Comparison of ENCODE assay signal across 17 cellular contexts in the genomic region with DNA sequence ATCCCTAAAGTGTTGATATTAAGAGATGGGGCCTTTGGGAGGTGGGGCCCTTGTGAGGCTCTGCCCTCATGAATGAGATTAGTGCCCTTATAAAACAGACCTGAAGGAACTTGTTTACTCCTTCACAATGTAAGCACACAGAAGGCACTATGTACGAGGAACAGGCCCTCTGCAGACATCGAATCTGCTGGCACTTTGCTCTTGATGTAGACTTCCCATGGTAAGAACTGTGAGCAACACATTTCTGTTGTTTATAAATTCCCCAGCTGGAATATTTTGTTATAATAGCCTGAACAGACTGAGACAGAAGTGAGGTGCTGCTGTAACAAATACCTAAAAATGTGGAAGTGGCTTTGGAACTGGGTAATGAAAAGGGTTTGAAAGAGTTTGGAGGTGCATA.
DNase-seq lines count a peak whose midpoint lies in the region; TF ChIP-seq lines count a peak whose summit lies in the region.
"Had no signal": no experiment of that assay in that cellular context is flagged by ENCODE, and none has a peak within 500 bp of the region (broad histone marks: within the 10 kb centered on the region; RNA-seq: fewer than 3 reads in every experiment).

No MANE protein-coding gene starts in this region.

- no peak overlapping the region for H3K4me3 ChIP-seq in adipocyte (ENCODE audit: low read length)
- no peak overlapping the region for H3K4me3 ChIP-seq in uterus
- H3K4me3 ChIP-seq: SJCRH30 had no signal

- DNase-seq in HFFc6, result no peak
- no peak for DNase-seq in adipocyte (ENCODE audit: low read depth)
- peak; percentile 65 for DNase-seq in iris pigment epithelial cell (ENCODE audit: low read depth)
- DNase-seq in uterus, result no peak
- no peak for DNase-seq in NK-92 treated with Interleukin-12 subunit alpha and Interleukin-12 subunit beta, amount 100 ng/mL, for 24 hours (lab: John Stamatoyannopoulos, UW)
- no peak for DNase-seq in HK-2 (ENCODE audit: unreplicated experiment)
- DNase-seq in type B pancreatic cell (ENCODE audit: extremely low spot score, unreplicated experiment), result no peak
- DNase-seq: DMS 273 treated with DMSO at 0.1 percent for 48 hours, DND-41, GM23248, NCI-H1417 treated with DMSO at 0.1 percent for 48 hours, NCI-H187 treated with DMSO at 0.1 percent for 48 hours, NCI-H2227 treated with DMSO at 0.1 percent for 48 hours, NCI-H524, SJCRH30 had no signal

- H3K27ac ChIP-seq in uterus, result peak overlapping the region; percentile 62 to 69
- H3K27ac ChIP-seq: KMS-11, SJCRH30 had no signal

- no peaks in the 10 kb centered on the region for H3K36me3 Mint-ChIP-seq in HFFc6 (ENCODE audit: low read depth)
- no peaks in the 10 kb centered on the region for H3K36me3 Mint-ChIP-seq in type B pancreatic cell

- no peak for TF ChIP-seq POLR2A in uterus (IDR thresholded peaks at IDR 0.05)

- no peak overlapping the region for H3K4me3 Mint-ChIP-seq in HFFc6
- no peak overlapping the region for H3K4me3 Mint-ChIP-seq in type B pancreatic cell
- H3K4me3 Mint-ChIP-seq: B cell had no signal

- peak overlapping the region; percentile 70 for H3K9ac ChIP-seq in adipocyte (ENCODE audit: low read length)
- H3K9ac ChIP-seq: GM23248, KMS-11 had no signal

- intact Hi-C loops in uterus (cut with DNase I; ENCODE audit: low total_unique reads), result no loop called here

- H3K36me3 ChIP-seq in adipocyte (ENCODE audit: control insufficient read depth, insufficient read depth, low read length, severe bottlenecking) (no peaks in the 10 kb centered on the region), uterus (no peaks in the 10 kb centered on the region)
- H3K36me3 ChIP-seq: SJCRH30 had no signal

- H3K27me3 ChIP-seq in adipocyte (replicated peaks; ENCODE audit: control insufficient read depth, insufficient read depth, low read length) (no peaks in the 10 kb centered on the region), uterus (no peaks in the 10 kb centered on the region)
- H3K27me3 ChIP-seq: SJCRH30 had no signal

- H3K4me1 Mint-ChIP-seq in HFFc6 (ENCODE audit: low read depth), result peaks cover 30% of the 10 kb centered on the region
- peaks cover 7% of the 10 kb centered on the region for H3K4me1 Mint-ChIP-seq in type B pancreatic cell (ENCODE audit: unreplicated experiment)
- H3K4me1 Mint-ChIP-seq: B cell had no signal

- H3K9me3 ChIP-seq in adipocyte (ENCODE audit: control insufficient read depth, low read length) (no peaks in the 10 kb centered on the region), uterus (no peaks in the 10 kb centered on the region)
- H3K9me3 ChIP-seq: SJCRH30 had no signal

- peaks cover 28% of the 10 kb centered on the region for H3K4me1 ChIP-seq in adipocyte (ENCODE audit: control insufficient read depth, insufficient read depth, low read length)
- H3K4me1 ChIP-seq in uterus, result no peaks in the 10 kb centered on the region
- H3K4me1 ChIP-seq: SJCRH30 had no signal

- no peaks in the 10 kb centered on the region for H3K9me3 Mint-ChIP-seq in HFFc6
- peaks cover 6% of the 10 kb centered on the region for H3K9me3 Mint-ChIP-seq in type B pancreatic cell

- TF ChIP-seq CTCF in HFFc6 (IDR thresholded peaks at IDR 0.05) (no peak), uterus (IDR thresholded peaks at IDR 0.05) (no peak), type B pancreatic cell (conservative IDR thresholded peaks at IDR 0.05) (no peak)

- H3K27me3 Mint-ChIP-seq in HFFc6 (ENCODE audit: insufficient read depth) (no peaks in the 10 kb centered on the region), type B pancreatic cell (no peaks in the 10 kb centered on the region)

- peak overlapping the region; percentile 44; the same call in 1 of the 2 replicates for H3K27ac Mint-ChIP-seq in HFFc6
- no peak overlapping the region for H3K27ac Mint-ChIP-seq in type B pancreatic cell
- H3K27ac Mint-ChIP-seq: B cell had no signal
